In the genomic region with DNA sequence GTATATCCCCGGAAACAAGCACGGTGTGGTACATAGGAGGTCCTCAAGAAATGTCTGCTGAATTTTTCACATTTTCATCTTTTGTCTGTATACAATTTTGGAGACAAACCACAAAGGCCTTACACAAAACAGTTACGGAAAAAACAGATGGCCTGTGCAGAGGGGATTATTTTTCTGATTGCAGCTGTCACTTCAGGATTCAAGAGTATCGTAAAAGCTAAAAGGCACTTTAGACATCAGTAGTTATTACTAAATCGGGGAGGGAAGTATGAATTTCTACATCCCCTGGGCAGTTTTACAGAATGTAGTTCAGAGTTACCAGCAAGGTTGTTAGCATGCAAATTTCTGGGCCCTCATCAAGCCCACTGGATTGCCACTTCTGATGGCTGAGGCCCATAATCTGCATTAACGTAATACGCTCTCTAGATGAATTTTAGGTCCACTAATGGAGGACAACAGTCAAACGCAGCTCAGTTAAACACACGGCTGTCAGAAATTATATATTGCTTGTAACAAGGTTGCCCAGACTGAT, we compare ENCODE assay signal across 8 cellular contexts. TPM values are rescaled to one million over a fixed set of nuclear protein-coding genes. Genes with fewer than 3 reads are reported as not detected.
A peak's percentile ranks its signal among the peaks of the same experiment; 100 is the strongest.
DNase-seq lines count a peak whose midpoint lies in the region; TF ChIP-seq lines count a peak whose summit lies in the region.

No MANE protein-coding gene starts in this region.

- in situ Hi-C loops in G401 (cut with HindIII; ENCODE audit: low sequenced_read_pairs) = no loop called here

- TF ChIP-seq CTCF in GM12864 (IDR thresholded peaks at IDR 0.05; ENCODE audit: low read depth, low read length, missing control alignments) (no peak), dorsolateral prefrontal cortex (IDR thresholded peaks at IDR 0.05 in 54 of 56, conservative IDR thresholded peaks at IDR 0.05 in 2 of 56; ENCODE audit: low read depth in 1 of 56, partially characterized antibody in 56 of 56) (no peak)

- peak overlapping the region in 56 of 59 donors; percentile 1 to 91 (median 76) for H3K27ac ChIP-seq in dorsolateral prefrontal cortex

- no peak for DNase-seq in GM12864 (ENCODE audit: low read depth)
- peak; percentile 17 for DNase-seq in NCI-H2171 (lab: John Stamatoyannopoulos, UW)
- no peak for DNase-seq in dorsolateral prefrontal cortex
- DNase-seq in retina = peak; percentile 22
- no peak for DNase-seq in cortex of kidney (lab: John Stamatoyannopoulos, UW)
- no peak for DNase-seq in head of caudate nucleus
- no peak for DNase-seq in G401 (ENCODE audit: low spot score)
- DNase-seq in KG1 (lab: John Stamatoyannopoulos, UW) = no peak

- peak overlapping the region; percentile 89 for H3K4me3 ChIP-seq in GM12864 (ENCODE audit: low read depth, low read length)
- peak overlapping the region in 51 of 59 donors; percentile 62 to 85 (median 76) for H3K4me3 ChIP-seq in dorsolateral prefrontal cortex

- intact Hi-C loops in dorsolateral prefrontal cortex (cut with DNase I) = loop anchor here (5.0 kb wide), 1 partner anchor 149 kb away; a partner anchor contains a TSS
- intact Hi-C loops in head of caudate nucleus (cut with DNase I) = loop anchor here (5.0 kb wide), 1 partner anchor 149 kb away; a partner anchor contains a TSS

- no peaks in the 10 kb centered on the region for H3K27me3 ChIP-seq in dorsolateral prefrontal cortex

RNA-seq across cellular contexts. Expression of a gene that starts 1.2 kb away (rescaled TPM):
- total RNA-seq in dorsolateral prefrontal cortex = 10 to 100 TPM; 17.8 to 37.3 (median 27.6) TPM
- total RNA-seq in G401 (2014; rRNA removed; shearing (Covaris generic)) = 28.3 and 32.3 TPM in 2 replicates

Comparison
In these comparisons a context has a peak if more than half of its experiments do, and no peak if none do; other contexts are left out.
1. DNase-seq: peak in NCI-H2171 (single experiment) and retina (single experiment); none in GM12864 (single experiment), dorsolateral prefrontal cortex (0 of 10), cortex of kidney (single experiment), head of caudate nucleus (0 of 42), G401 (single experiment) and KG1 (single experiment).